In the genomic region with DNA sequence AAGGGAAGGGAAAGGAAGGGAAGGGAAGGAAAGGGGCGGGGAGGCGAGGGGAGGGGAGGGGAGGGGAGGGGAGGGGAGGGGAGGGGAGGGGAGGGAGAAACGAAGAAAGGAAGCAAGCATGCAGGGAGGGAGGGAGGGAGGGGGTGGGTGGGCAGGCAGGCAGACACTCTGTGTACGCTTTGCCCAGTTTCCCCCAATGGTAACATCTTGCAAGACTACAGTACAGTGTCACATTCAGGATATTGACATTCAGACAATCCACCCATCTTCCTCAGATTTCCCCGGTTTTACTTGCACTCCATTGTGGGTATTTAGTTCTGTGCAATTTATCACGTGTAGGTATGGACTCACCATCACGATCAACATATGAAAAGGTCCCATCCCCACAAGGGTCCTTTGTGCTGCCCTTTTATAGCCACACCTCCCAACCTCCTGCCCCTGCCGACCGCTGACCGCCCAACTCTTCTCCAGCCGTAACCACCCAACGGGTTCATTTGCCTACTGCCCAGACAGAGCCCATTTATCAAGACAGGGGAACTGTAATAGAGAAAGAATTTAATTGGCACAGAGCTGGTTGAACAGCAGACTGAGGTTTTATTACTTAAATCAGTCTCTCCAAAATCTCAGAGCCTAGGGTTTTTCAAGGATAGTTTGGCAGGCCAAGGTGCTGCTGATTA, we compare ENCODE assay signal across 17 cellular contexts.
DNase-seq lines count a peak whose midpoint lies in the region; ATAC-seq, FAIRE-seq and TF ChIP-seq lines count a peak whose summit lies in the region.
"Had no signal": no experiment of that assay in that cellular context is flagged by ENCODE, and none has a peak within 500 bp of the region (broad histone marks: within the 10 kb centered on the region; RNA-seq: fewer than 3 reads in every experiment).

No MANE protein-coding gene starts in this region.

- no peak for TF ChIP-seq POLR2A in gastroesophageal sphincter (IDR thresholded peaks at IDR 0.05)

- H3K4me2 ChIP-seq in astrocyte (ENCODE audit: low read length): peak overlapping the region; percentile 56
- H3K4me2 ChIP-seq: SK-N-SH had no signal

- peaks cover 6% of the 10 kb centered on the region for H3K4me1 Mint-ChIP-seq in astrocyte (ENCODE audit: low read depth, unreplicated experiment)

- H3K9ac ChIP-seq in astrocyte (ENCODE audit: low read length): no peak overlapping the region
- H3K9ac ChIP-seq: SK-N-SH had no signal

- BruUV-seq in A673 (replicated peaks; lab: Mats Ljungman, UMichigan): no TSS peak

- FAIRE-seq in astrocyte (lab: Jason Lieb, UNC): no peak
- FAIRE-seq: frontal cortex had no signal

- POLR2A ChIA-PET in A673 (lab: Charles Lee; ENCODE audit: low non-redundant PET): no interaction called here

- H3K79me2 ChIP-seq in astrocyte (ENCODE audit: insufficient read depth, low read length): no peaks in the 10 kb centered on the region

- no peak overlapping the region for H3K27ac Mint-ChIP-seq in astrocyte (ENCODE audit: unreplicated experiment)
- H3K27ac Mint-ChIP-seq: activated CD8-positive, alpha-beta T cell treated with anti-CD3 and anti-CD28 coated beads, Interleukin-2, amount 10 ng/mL, durations not matched to agents 7 days and 5 days had no signal

- H2AFZ ChIP-seq in astrocyte (ENCODE audit: low read depth, low read length): no peak overlapping the region

- H3K36me3 Mint-ChIP-seq in astrocyte (ENCODE audit: low read depth, unreplicated experiment): peaks cover 3% of the 10 kb centered on the region

- TF ChIP-seq CTCF in astrocyte (IDR thresholded peaks at IDR 0.05; ENCODE audit: insufficient read depth, low read depth, low read length) (no peak), gastroesophageal sphincter (IDR thresholded peaks at IDR 0.05) (no peak), A673 (conservative IDR thresholded peaks at IDR 0.05; ENCODE audit: low read depth, low read length) (no peak)

- peak; percentile 42 for ATAC-seq in sciatic nerve
- ATAC-seq in gastroesophageal sphincter: no peak
- ATAC-seq: activated CD8-positive, alpha-beta T cell treated with anti-CD3 and anti-CD28 coated beads, Interleukin-2, amount 10 ng/mL, durations not matched to agents 7 days and 5 days had no signal

- H3K27ac ChIP-seq in astrocyte (ENCODE audit: low read depth, low read length) (no peak overlapping the region), iPS DF 6.9 (ENCODE audit: low read length) (no peak overlapping the region), gastroesophageal sphincter (no peak overlapping the region), A673 (ENCODE audit: low read depth, low read length, poor library complexity, severe bottlenecking) (no peak overlapping the region)
- H3K27ac ChIP-seq: transverse colon had no signal

- intact Hi-C loops in sciatic nerve (cut with DNase I) (no loop called here), A673 (cut with micrococcal nuclease; ENCODE audit: unreplicated experiment) (loop anchor here (10.0 kb wide), 1 partner anchor 249 kb away; the partner anchor contains the start of gene LDHD)

- CTCF ChIA-PET in A673 (lab: Charles Lee): no interaction called here

- H3K36me3 ChIP-seq in H7 (replicated peaks; ENCODE audit: control insufficient read depth, insufficient read depth, low read length): no peaks in the 10 kb centered on the region
- no peaks in the 10 kb centered on the region for H3K36me3 ChIP-seq in astrocyte (ENCODE audit: insufficient read depth, low read length)
- no peaks in the 10 kb centered on the region for H3K36me3 ChIP-seq in iPS DF 6.9 (ENCODE audit: control insufficient read depth, insufficient read depth, low read length)
- H3K36me3 ChIP-seq in gastroesophageal sphincter: no peaks in the 10 kb centered on the region
- no peaks in the 10 kb centered on the region for H3K36me3 ChIP-seq in A673 (ENCODE audit: insufficient read depth, low read length, poor library complexity, severe bottlenecking)
- H3K36me3 ChIP-seq: transverse colon had no signal

- DNase-seq in H7 (peak; percentile 61), astrocyte (ENCODE audit: low read depth) (peak; percentile 82), iPS DF 6.9 (ENCODE audit: low read depth, low spot score) (peak; percentile 64), sciatic nerve (ENCODE audit: low spot score) (no peak), NCI-H345 (lab: John Stamatoyannopoulos, UW) (no peak), A673 (ENCODE audit: low spot score) (no peak)
- DNase-seq: activated CD8-positive, alpha-beta T cell treated with anti-CD3 and anti-CD28 coated beads, Interleukin-2, amount 10 ng/mL, durations not matched to agents 7 days and 5 days; aorta; GF-D8; kidney glomerular epithelial cell; NCI-H1105; SK-N-SH; stimulated activated CD4-positive, alpha-beta T cell treated with anti-CD3 and anti-CD28 coated beads, Interleukin-1b, Interleukin-23, amount 100 ng/mL, for 48 hours; transverse colon had no signal

- no peaks in the 10 kb centered on the region for H3K9me3 ChIP-seq in astrocyte (ENCODE audit: insufficient read depth, low read depth, low read length)
- no peaks in the 10 kb centered on the region for H3K9me3 ChIP-seq in iPS DF 6.9 (ENCODE audit: control insufficient read depth, insufficient read depth, low read length)
- H3K9me3 ChIP-seq in gastroesophageal sphincter: no peaks in the 10 kb centered on the region
- H3K9me3 ChIP-seq in A673 (ENCODE audit: low read depth, low read length, poor library complexity, severe bottlenecking): no peaks in the 10 kb centered on the region
- H3K9me3 ChIP-seq: SK-N-SH, transverse colon had no signal

- no peaks in the 10 kb centered on the region for H3K9me3 Mint-ChIP-seq in astrocyte (ENCODE audit: unreplicated experiment)
- H3K9me3 Mint-ChIP-seq: IgD-negative memory B cell had no signal

- H3K4me1 ChIP-seq in astrocyte (ENCODE audit: insufficient read depth, low read length) (peaks cover 11% of the 10 kb centered on the region), iPS DF 6.9 (ENCODE audit: control insufficient read depth, insufficient read depth, low read length) (peaks cover 8% of the 10 kb centered on the region), gastroesophageal sphincter (peaks cover 0 to 10% (median 0%) of the 10 kb centered on the region in 3 donors), A673 (ENCODE audit: insufficient read depth, low read length, poor library complexity, severe bottlenecking) (no peaks in the 10 kb centered on the region)
- H3K4me1 ChIP-seq: transverse colon had no signal

- H3K27me3 ChIP-seq in H7 (ENCODE audit: control insufficient read depth, insufficient read depth, low read length) (no peaks in the 10 kb centered on the region), astrocyte (ENCODE audit: insufficient read depth, low read length) (no peaks in the 10 kb centered on the region), iPS DF 6.9 (ENCODE audit: control insufficient read depth, insufficient read depth, low read length) (no peaks in the 10 kb centered on the region), gastroesophageal sphincter (no peaks in the 10 kb centered on the region), A673 (replicated peaks; ENCODE audit: insufficient read depth, low read depth, low read length, poor library complexity) (no peaks in the 10 kb centered on the region)
- H3K27me3 ChIP-seq: transverse colon had no signal

- no peaks in the 10 kb centered on the region for H4K20me1 ChIP-seq in astrocyte (ENCODE audit: insufficient read depth, low read length)

- H3K27me3 Mint-ChIP-seq in astrocyte (ENCODE audit: low read depth, unreplicated experiment): no peaks in the 10 kb centered on the region
- H3K27me3 Mint-ChIP-seq: IgD-negative memory B cell had no signal

- H3K4me3 ChIP-seq in H7 (ENCODE audit: insufficient read depth, low read depth, low read length) (no peak overlapping the region), astrocyte (ENCODE audit: insufficient read depth, low read depth, low read length) (no peak overlapping the region), iPS DF 6.9 (ENCODE audit: low read length) (no peak overlapping the region), gastroesophageal sphincter (no peak overlapping the region), A673 (ENCODE audit: low read depth, low read length, poor library complexity, severe bottlenecking) (no peak overlapping the region)
- H3K4me3 ChIP-seq: transverse colon had no signal

- TF ChIP-seq EP300 in gastroesophageal sphincter (IDR thresholded peaks at IDR 0.05): no peak

- no peak overlapping the region for H3K4me3 Mint-ChIP-seq in astrocyte (ENCODE audit: unreplicated experiment)
- H3K4me3 Mint-ChIP-seq: activated CD8-positive, alpha-beta T cell treated with anti-CD3 and anti-CD28 coated beads, Interleukin-2, amount 10 ng/mL, durations not matched to agents 7 days and 5 days; IgD-negative memory B cell had no signal

- WGBS in iPS DF 6.9 (ENCODE audit: insufficient coverage, insufficient read length): no CpG with 5 or more reads among the region's 12 CpGs
- WGBS in gastroesophageal sphincter (ENCODE audit: low coverage in 1 of 2), 2 donors: 35 to 80% methylated on average over 1 to 4 of the region's 12 CpGs

Comparison
In these comparisons a context has a peak if more than half of its experiments do, and no peak if none do; other contexts are left out.
1. DNase-seq: peak in H7 (single experiment), astrocyte (single experiment) and iPS DF 6.9 (single experiment); none in sciatic nerve (single experiment), NCI-H345 (single experiment) and A673 (single experiment).